Comparison of ENCODE assay signal across 14 cellular contexts in genomic region chr18:57051586-57052044, GRCh38.
DNase-seq lines count a peak whose midpoint lies in the region; ATAC-seq, FAIRE-seq and TF ChIP-seq lines count a peak whose summit lies in the region.
"Had no signal": no experiment of that assay in that cellular context is flagged by ENCODE, and none has a peak within 500 bp of the region (broad histone marks: within the 10 kb centered on the region; RNA-seq: fewer than 3 reads in every experiment).

No MANE protein-coding gene starts in this region.

- H3K4me1 Mint-ChIP-seq in type B pancreatic cell (ENCODE audit: unreplicated experiment): no peaks in the 10 kb centered on the region

- TF ChIP-seq CTCF in GM10266 (IDR thresholded peaks at IDR 0.05; ENCODE audit: control insufficient read depth, insufficient read depth, low read depth, missing control alignments) (no peak), K562 (IDR thresholded peaks at IDR 0.05 in 2 of 3, conservative IDR thresholded peaks at IDR 0.05 in 1 of 3; ENCODE audit: insufficient read depth in 2 of 3, low read depth in 1 of 3, low read length in 3 of 3) (no peak), type B pancreatic cell (conservative IDR thresholded peaks at IDR 0.05) (no peak)

- H3K27ac ChIP-seq in K562 (ENCODE audit: extremely low read depth, low read depth, low read length): no peak overlapping the region
- H3K27ac ChIP-seq: thyroid gland had no signal

- H3K9me1 ChIP-seq in K562 (ENCODE audit: control insufficient read depth, insufficient read depth, low read length): no peaks in the 10 kb centered on the region

- no peak overlapping the region for H3K4me3 Mint-ChIP-seq in type B pancreatic cell
- H3K4me3 Mint-ChIP-seq: activated naive CD4-positive, alpha-beta T cell treated with anti-CD3 and anti-CD28 coated beads for 36 hours; CD8-positive, alpha-beta T cell had no signal

- intact Hi-C loops in K562 (cut with micrococcal nuclease): no loop called here

- no peaks in the 10 kb centered on the region for H3K9me3 ChIP-seq in K562 (replicated peaks; ENCODE audit: control insufficient read depth, insufficient read depth, low read depth, low read length)
- H3K9me3 ChIP-seq: thyroid gland had no signal

- H3K36me3 ChIP-seq in K562 (ENCODE audit: control insufficient read depth, insufficient read depth, low read length): no peaks in the 10 kb centered on the region
- H3K36me3 ChIP-seq: thyroid gland had no signal

- peak; percentile 48 for DNase-seq in GM10266 (ENCODE audit: extremely low spot score)
- peak; percentile 40 to 87 (median 56) for DNase-seq in K562 (ENCODE audit: extremely low read depth in 1 of 4, low spot score in 3 of 4)
- no peak for DNase-seq in stimulated activated CD4-positive, alpha-beta T cell treated with anti-CD3 and anti-CD28 coated beads, Interleukin-2, amount 100 ng/mL, for 48 hours
- no peak for DNase-seq in amniotic stem cell (lab: John Stamatoyannopoulos, UW)
- DNase-seq in type B pancreatic cell (ENCODE audit: extremely low spot score, unreplicated experiment): no peak
- DNase-seq in occipital lobe (lab: John Stamatoyannopoulos, UW): no peak
- DNase-seq: activated naive CD4-positive, alpha-beta T cell treated with anti-CD3 and anti-CD28 coated beads for 36 hours; CD8-positive, alpha-beta T cell; effector CD4-positive, alpha-beta T cell; NCI-H510A treated with DMSO at 0.1 percent for 48 hours; stimulated activated CD4-positive, alpha-beta T cell treated with anti-CD3 and anti-CD28 coated beads, Interleukin-4, amount 100 ng/mL, for 1 hour; thyroid gland had no signal

- CTCF ChIA-PET in K562 (lab: Yijun Ruan, JAX; ENCODE audit: low intra/inter-chr PET ratio): no interaction called here

- WGBS in K562 (ENCODE audit: insufficient coverage, low coverage, missing lambda C conversion rate): 0% methylated on average over 4 of the region's 4 CpGs

- H4K20me1 ChIP-seq in K562 (replicated peaks; ENCODE audit: control insufficient read depth, insufficient read depth, low read length): peaks cover 6% of the 10 kb centered on the region

- POLR2A ChIA-PET in K562 (lab: Yijun Ruan, JAX): interaction anchor here (0.6 kb wide), 2 partner anchors 137 to 1346 kb away, joined by 3 read pairs; no protein-coding TSS in a partner anchor

- no peak overlapping the region for H2AFZ ChIP-seq in K562 (ENCODE audit: low read depth, low read length)

- peak; percentile 52 for FAIRE-seq in K562 (lab: Jason Lieb, UNC)

- no peak overlapping the region for H3K27ac Mint-ChIP-seq in type B pancreatic cell
- H3K27ac Mint-ChIP-seq: activated naive CD4-positive, alpha-beta T cell treated with anti-CD3 and anti-CD28 coated beads for 36 hours; CD8-positive, alpha-beta T cell had no signal

- peak; percentile 79 for ATAC-seq in GM19463 (IDR thresholded peaks at IDR 0.05; ENCODE audit: unreplicated experiment)
- peak; percentile 59 for ATAC-seq in HG03354 (IDR thresholded peaks at IDR 0.05; ENCODE audit: poor library complexity, severe bottlenecking, unreplicated experiment)
- ATAC-seq in K562: peak; percentile 95
- ATAC-seq: CD8-positive, alpha-beta T cell had no signal

- H3K27me3 ChIP-seq in K562 (ENCODE audit: control insufficient read depth in 2 of 2, insufficient read depth in 2 of 2, low read length in 2 of 2): peaks cover 0 to 26% of the 10 kb centered on the region in 2 experiments; a peak in 2 of 5 replicates
- H3K27me3 ChIP-seq: thyroid gland had no signal

- TF ChIP-seq RAD21 in K562 (CRISPR knock-in tag; conservative IDR thresholded peaks at IDR 0.05 in 1 of 2, IDR thresholded peaks at IDR 0.05 in 1 of 2): no peak

- no peak for TF ChIP-seq POLR2A in K562 (conservative IDR thresholded peaks at IDR 0.05)

- no peaks in the 10 kb centered on the region for H3K79me2 ChIP-seq in K562 (ENCODE audit: control insufficient read depth, insufficient read depth, low read length)

- peaks cover 53% of the 10 kb centered on the region for H3K27me3 Mint-ChIP-seq in type B pancreatic cell

- no TSS peak for BruUV-seq in K562 (replicated peaks; lab: Mats Ljungman, UMichigan)

- no peak overlapping the region for H3K9ac ChIP-seq in K562 (ENCODE audit: insufficient read depth in 1 of 2, low read depth in 2 of 2, low read length in 2 of 2)

- H3K4me1 ChIP-seq in K562 (replicated peaks in 1 of 2; ENCODE audit: control insufficient read depth in 2 of 2, insufficient read depth in 2 of 2, low read length in 2 of 2): peaks cover 10 to 12% of the 10 kb centered on the region in 2 experiments; a peak in 3 of 5 replicates
- H3K4me1 ChIP-seq: thyroid gland had no signal

- peak; percentile 80 for TF ChIP-seq EP300 in K562 (IDR thresholded peaks at IDR 0.05; ENCODE audit: low read length)

- H3K9me3 Mint-ChIP-seq in type B pancreatic cell: no peaks in the 10 kb centered on the region
- H3K9me3 Mint-ChIP-seq: CD8-positive, alpha-beta T cell had no signal

- in situ Hi-C loops in K562 (cut with MboI): no loop called here

- peak overlapping the region; percentile 13; the same call in 1 of the 2 replicates for H3K4me2 ChIP-seq in K562 (ENCODE audit: insufficient read depth, low read length)

- H3K4me3 ChIP-seq in K562: no peak overlapping the region
- H3K4me3 ChIP-seq: thyroid gland had no signal

- no peaks in the 10 kb centered on the region for H3K36me3 Mint-ChIP-seq in type B pancreatic cell
- H3K36me3 Mint-ChIP-seq: CD8-positive, alpha-beta T cell had no signal

TF ChIP-seq in K562, 482 proteins besides CTCF, POLR2A, EP300 and RAD21 (continues in another document):
- no peak for TF ChIP-seq ZNF586 (CRISPR knock-in tag; conservative IDR thresholded peaks at IDR 0.05)
- no peak for TF ChIP-seq TAF15 (IDR thresholded peaks at IDR 0.05; ENCODE audit: low read depth, low read length)
- TF ChIP-seq IRF1 (CRISPR knock-in tag; IDR thresholded peaks at IDR 0.05; ENCODE audit: borderline replicate concordance): no peak
- TF ChIP-seq ZBTB11 (CRISPR knock-in tag; IDR thresholded peaks at IDR 0.05): peak in 1 of 3 experiments; percentile 57; a peak in 1 of 6 replicates
- peak in 1 of 2 experiments; percentile 73; a peak in 2 of 4 replicates for TF ChIP-seq TBL1XR1 (IDR thresholded peaks at IDR 0.05; ENCODE audit: low read length in 2 of 2)
- TF ChIP-seq PHB2 (IDR thresholded peaks at IDR 0.05; ENCODE audit: low read depth): no peak
- no peak for TF ChIP-seq ZNF12 (CRISPR knock-in tag; IDR thresholded peaks at IDR 0.05)
- TF ChIP-seq HDAC3 (IDR thresholded peaks at IDR 0.05; ENCODE audit: borderline replicate concordance, partially characterized antibody): peak; percentile 50
- no peak for TF ChIP-seq NR0B1 (IDR thresholded peaks at IDR 0.05; ENCODE audit: partially characterized antibody)
- no peak for TF ChIP-seq NFIX (CRISPR knock-in tag; IDR thresholded peaks at IDR 0.05; ENCODE audit: low read depth)
- TF ChIP-seq DNMT1 (IDR thresholded peaks at IDR 0.05): no peak
- no peak for TF ChIP-seq CREBBP (IDR thresholded peaks at IDR 0.05; ENCODE audit: low read depth, low read length)
- peak; percentile 70 for TF ChIP-seq HES1 (IDR thresholded peaks at IDR 0.05; ENCODE audit: low read depth)
- TF ChIP-seq TEAD1 (CRISPR knock-in tag; IDR thresholded peaks at IDR 0.05): no peak
- TF ChIP-seq MYNN (IDR thresholded peaks at IDR 0.05): peak; percentile 43; the same call in 1 of the 2 replicates
- no peak for TF ChIP-seq MYNN (CRISPR knock-in tag; IDR thresholded peaks at IDR 0.05)

Comparison
In these comparisons a context has a peak if more than half of its experiments do, and no peak if none do; other contexts are left out.
1. DNase-seq: peak in GM10266 (single experiment) and K562 (4 of 4); none in stimulated activated CD4-positive, alpha-beta T cell treated with anti-CD3 and anti-CD28 coated beads, Interleukin-2, amount 100 ng/mL, for 48 hours (0 of 2), amniotic stem cell (single experiment), type B pancreatic cell (single experiment) and occipital lobe (single experiment).
2. Peak in every context shown above with its lines, with median percentiles within 50 percentile points of each other: ATAC-seq.